ENCODE assay signal across 8 cellular contexts in genomic region chr7:108001759-108002725, GRCh38. TPM values are rescaled to one million over a fixed set of nuclear protein-coding genes. Genes with fewer than 3 reads are reported as not detected.
DNase-seq lines count a peak whose midpoint lies in the region; ATAC-seq and TF ChIP-seq lines count a peak whose summit lies in the region.

No MANE protein-coding gene starts in this region.

- H3K9me3 ChIP-seq in left lung (no peaks in the 10 kb centered on the region), tibial artery (no peaks in the 10 kb centered on the region)

- H3K4me3 ChIP-seq in left lung (peak overlapping the region; percentile 43 to 53), tibial artery (peak overlapping the region; percentile 57 to 78)

- no peaks in the 10 kb centered on the region for H3K36me3 ChIP-seq in left lung
- peaks cover 0 to 4% (median 0%) of the 10 kb centered on the region in 3 donors for H3K36me3 ChIP-seq in tibial artery

- peak overlapping the region; percentile 63 to 83 for H3K27ac ChIP-seq in left lung
- peak overlapping the region; percentile 68 to 72 for H3K27ac ChIP-seq in tibial artery

- intact Hi-C loops in left lung (cut with DNase I) (no loop called here), tibial artery (cut with DNase I; ENCODE audit: low total_unique reads) (no loop called here)

- H3K4me1 ChIP-seq in left lung (peaks cover 16 to 25% of the 10 kb centered on the region in 2 donors), tibial artery (peaks cover 0 to 51% (median 20%) of the 10 kb centered on the region in 4 donors)

- H3K27me3 ChIP-seq in left lung (peaks cover 32 to 65% of the 10 kb centered on the region in 2 donors), tibial artery (peaks cover 0 to 10% of the 10 kb centered on the region in 2 donors)

- TF ChIP-seq CTCF in left lung (IDR thresholded peaks at IDR 0.05) (no peak), tibial artery (IDR thresholded peaks at IDR 0.05) (no peak)

- peak; percentile 65 for DNase-seq in EL
- DNase-seq in NCI-H2171 (lab: John Stamatoyannopoulos, UW), result peak; percentile 58
- DNase-seq in cerebellar cortex (ENCODE audit: low spot score), result peak; percentile 85
- no peak for DNase-seq in left lung
- no peak for DNase-seq in tibial artery
- no peak for DNase-seq in NCI-H774 (lab: John Stamatoyannopoulos, UW)
- no peak for DNase-seq in NCI-H1930 (lab: John Stamatoyannopoulos, UW)
- DNase-seq in Kasumi-1 (lab: John Stamatoyannopoulos, UW), result no peak

- ATAC-seq in left lung, result peak; percentile 14

RNA-seq across cellular contexts. Expression of gene LAMB1, which starts 0.9 kb away (rescaled TPM):
- total RNA-seq in left lung, result 100 to 1,000 TPM; 175 to 187 TPM

Comparison
In these comparisons a context has a peak if more than half of its experiments do, and no peak if none do; other contexts are left out.
1. DNase-seq: peak in EL (single experiment), NCI-H2171 (single experiment) and cerebellar cortex (single experiment); none in left lung (0 of 2), tibial artery (0 of 2), NCI-H774 (single experiment), NCI-H1930 (0 of 2) and Kasumi-1 (0 of 2).